In genomic region chr22:20111689-20112622, GRCh38 we compare ENCODE assay signal across 1 cellular context.
TF ChIP-seq lines count a peak whose summit lies in the region.

No MANE protein-coding gene starts in this region.

TF ChIP-seq in K562, 482 proteins besides CTCF, POLR2A, EP300 and RAD21 (continues in another document):
- TF ChIP-seq XRCC3 (IDR thresholded peaks at IDR 0.05) = no peak
- no peak for TF ChIP-seq TCF3 (CRISPR knock-in tag; IDR thresholded peaks at IDR 0.05)
- TF ChIP-seq, protein P1, sequence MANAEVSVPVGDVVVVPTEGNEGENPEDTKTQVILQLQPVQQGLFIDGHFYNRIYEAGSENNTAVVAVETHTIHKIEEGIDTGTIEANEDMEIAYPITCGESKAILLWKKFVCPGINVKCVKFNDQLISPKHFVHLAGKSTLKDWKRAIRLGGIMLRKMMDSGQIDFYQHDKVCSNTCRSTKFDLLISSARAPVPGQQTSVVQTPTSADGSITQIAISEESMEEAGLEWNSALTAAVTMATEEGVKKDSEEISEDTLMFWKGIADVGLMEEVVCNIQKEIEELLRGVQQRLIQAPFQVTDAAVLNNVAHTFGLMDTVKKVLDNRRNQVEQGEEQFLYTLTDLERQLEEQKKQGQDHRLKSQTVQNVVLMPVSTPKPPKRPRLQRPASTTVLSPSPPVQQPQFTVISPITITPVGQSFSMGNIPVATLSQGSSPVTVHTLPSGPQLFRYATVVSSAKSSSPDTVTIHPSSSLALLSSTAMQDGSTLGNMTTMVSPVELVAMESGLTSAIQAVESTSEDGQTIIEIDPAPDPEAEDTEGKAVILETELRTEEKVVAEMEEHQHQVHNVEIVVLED (CRISPR knock-in tag; IDR thresholded peaks at IDR 0.05) = peak; percentile 47; the same call in 1 of the 2 replicates
- TF ChIP-seq TBL1XR1 (IDR thresholded peaks at IDR 0.05; ENCODE audit: low read length in 2 of 2) = no peak; a peak in 1 of 4 replicates
- no peak for TF ChIP-seq ZFX (CRISPR knock-in tag; IDR thresholded peaks at IDR 0.05)
- TF ChIP-seq WHSC1 (IDR thresholded peaks at IDR 0.05; ENCODE audit: low read length) = peak; percentile 42
- TF ChIP-seq, protein P2, sequence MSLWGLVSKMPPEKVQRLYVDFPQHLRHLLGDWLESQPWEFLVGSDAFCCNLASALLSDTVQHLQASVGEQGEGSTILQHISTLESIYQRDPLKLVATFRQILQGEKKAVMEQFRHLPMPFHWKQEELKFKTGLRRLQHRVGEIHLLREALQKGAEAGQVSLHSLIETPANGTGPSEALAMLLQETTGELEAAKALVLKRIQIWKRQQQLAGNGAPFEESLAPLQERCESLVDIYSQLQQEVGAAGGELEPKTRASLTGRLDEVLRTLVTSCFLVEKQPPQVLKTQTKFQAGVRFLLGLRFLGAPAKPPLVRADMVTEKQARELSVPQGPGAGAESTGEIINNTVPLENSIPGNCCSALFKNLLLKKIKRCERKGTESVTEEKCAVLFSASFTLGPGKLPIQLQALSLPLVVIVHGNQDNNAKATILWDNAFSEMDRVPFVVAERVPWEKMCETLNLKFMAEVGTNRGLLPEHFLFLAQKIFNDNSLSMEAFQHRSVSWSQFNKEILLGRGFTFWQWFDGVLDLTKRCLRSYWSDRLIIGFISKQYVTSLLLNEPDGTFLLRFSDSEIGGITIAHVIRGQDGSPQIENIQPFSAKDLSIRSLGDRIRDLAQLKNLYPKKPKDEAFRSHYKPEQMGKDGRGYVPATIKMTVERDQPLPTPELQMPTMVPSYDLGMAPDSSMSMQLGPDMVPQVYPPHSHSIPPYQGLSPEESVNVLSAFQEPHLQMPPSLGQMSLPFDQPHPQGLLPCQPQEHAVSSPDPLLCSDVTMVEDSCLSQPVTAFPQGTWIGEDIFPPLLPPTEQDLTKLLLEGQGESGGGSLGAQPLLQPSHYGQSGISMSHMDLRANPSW (CRISPR knock-in tag; IDR thresholded peaks at IDR 0.05) = 0 out of 2 replicates have a peak, but pooled peaks have one; percentile 40
- peak; percentile 6; the same call in 1 of the 2 replicates for TF ChIP-seq ZFPM2 (CRISPR knock-in tag; IDR thresholded peaks at IDR 0.05)
- TF ChIP-seq, protein P3, sequence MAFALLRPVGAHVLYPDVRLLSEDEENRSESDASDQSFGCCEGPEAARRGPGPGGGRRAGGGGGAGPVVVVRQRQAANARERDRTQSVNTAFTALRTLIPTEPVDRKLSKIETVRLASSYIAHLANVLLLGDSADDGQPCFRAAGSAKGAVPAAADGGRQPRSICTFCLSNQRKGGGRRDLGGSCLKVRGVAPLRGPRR (CRISPR knock-in tag; IDR thresholded peaks at IDR 0.05) = 0 out of 2 replicates have a peak, but pooled peaks have one; percentile 34
- TF ChIP-seq ZNF436 (CRISPR knock-in tag; IDR thresholded peaks at IDR 0.05) = peak; percentile 51
- TF ChIP-seq, protein P4, sequence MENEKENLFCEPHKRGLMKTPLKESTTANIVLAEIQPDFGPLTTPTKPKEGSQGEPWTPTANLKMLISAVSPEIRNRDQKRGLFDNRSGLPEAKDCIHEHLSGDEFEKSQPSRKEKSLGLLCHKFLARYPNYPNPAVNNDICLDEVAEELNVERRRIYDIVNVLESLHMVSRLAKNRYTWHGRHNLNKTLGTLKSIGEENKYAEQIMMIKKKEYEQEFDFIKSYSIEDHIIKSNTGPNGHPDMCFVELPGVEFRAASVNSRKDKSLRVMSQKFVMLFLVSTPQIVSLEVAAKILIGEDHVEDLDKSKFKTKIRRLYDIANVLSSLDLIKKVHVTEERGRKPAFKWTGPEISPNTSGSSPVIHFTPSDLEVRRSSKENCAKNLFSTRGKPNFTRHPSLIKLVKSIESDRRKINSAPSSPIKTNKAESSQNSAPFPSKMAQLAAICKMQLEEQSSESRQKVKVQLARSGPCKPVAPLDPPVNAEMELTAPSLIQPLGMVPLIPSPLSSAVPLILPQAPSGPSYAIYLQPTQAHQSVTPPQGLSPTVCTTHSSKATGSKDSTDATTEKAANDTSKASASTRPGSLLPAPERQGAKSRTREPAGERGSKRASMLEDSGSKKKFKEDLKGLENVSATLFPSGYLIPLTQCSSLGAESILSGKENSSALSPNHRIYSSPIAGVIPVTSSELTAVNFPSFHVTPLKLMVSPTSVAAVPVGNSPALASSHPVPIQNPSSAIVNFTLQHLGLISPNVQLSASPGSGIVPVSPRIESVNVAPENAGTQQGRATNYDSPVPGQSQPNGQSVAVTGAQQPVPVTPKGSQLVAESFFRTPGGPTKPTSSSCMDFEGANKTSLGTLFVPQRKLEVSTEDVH (IDR thresholded peaks at IDR 0.05; ENCODE audit: low read depth, partially characterized antibody) = no peak
- TF ChIP-seq TAF15 (IDR thresholded peaks at IDR 0.05; ENCODE audit: low read depth, low read length) = peak; percentile 87; the same call in 1 of the 2 replicates
- no peak for TF ChIP-seq PTRF (tag; IDR thresholded peaks at IDR 0.05)
- peak; percentile 58; the same call in 1 of the 2 replicates for TF ChIP-seq ZNF174 (CRISPR knock-in tag; IDR thresholded peaks at IDR 0.05)
- peak; percentile 72 for TF ChIP-seq THAP12 (CRISPR knock-in tag; IDR thresholded peaks at IDR 0.05)
- peak; percentile 50; the same call in 1 of the 2 replicates for TF ChIP-seq ZNF695 (CRISPR knock-in tag; IDR thresholded peaks at IDR 0.05)
- TF ChIP-seq ZNF277 (CRISPR knock-in tag; IDR thresholded peaks at IDR 0.05; ENCODE audit: borderline replicate concordance) = peak; percentile 74; the same call in 1 of the 2 replicates
- no peak for TF ChIP-seq CREBBP (IDR thresholded peaks at IDR 0.05; ENCODE audit: low read depth, low read length)
- TF ChIP-seq KDM4B (IDR thresholded peaks at IDR 0.05; ENCODE audit: borderline replicate concordance in 2 of 2, low read depth in 1 of 2) = no peak
- TF ChIP-seq, protein P5, sequence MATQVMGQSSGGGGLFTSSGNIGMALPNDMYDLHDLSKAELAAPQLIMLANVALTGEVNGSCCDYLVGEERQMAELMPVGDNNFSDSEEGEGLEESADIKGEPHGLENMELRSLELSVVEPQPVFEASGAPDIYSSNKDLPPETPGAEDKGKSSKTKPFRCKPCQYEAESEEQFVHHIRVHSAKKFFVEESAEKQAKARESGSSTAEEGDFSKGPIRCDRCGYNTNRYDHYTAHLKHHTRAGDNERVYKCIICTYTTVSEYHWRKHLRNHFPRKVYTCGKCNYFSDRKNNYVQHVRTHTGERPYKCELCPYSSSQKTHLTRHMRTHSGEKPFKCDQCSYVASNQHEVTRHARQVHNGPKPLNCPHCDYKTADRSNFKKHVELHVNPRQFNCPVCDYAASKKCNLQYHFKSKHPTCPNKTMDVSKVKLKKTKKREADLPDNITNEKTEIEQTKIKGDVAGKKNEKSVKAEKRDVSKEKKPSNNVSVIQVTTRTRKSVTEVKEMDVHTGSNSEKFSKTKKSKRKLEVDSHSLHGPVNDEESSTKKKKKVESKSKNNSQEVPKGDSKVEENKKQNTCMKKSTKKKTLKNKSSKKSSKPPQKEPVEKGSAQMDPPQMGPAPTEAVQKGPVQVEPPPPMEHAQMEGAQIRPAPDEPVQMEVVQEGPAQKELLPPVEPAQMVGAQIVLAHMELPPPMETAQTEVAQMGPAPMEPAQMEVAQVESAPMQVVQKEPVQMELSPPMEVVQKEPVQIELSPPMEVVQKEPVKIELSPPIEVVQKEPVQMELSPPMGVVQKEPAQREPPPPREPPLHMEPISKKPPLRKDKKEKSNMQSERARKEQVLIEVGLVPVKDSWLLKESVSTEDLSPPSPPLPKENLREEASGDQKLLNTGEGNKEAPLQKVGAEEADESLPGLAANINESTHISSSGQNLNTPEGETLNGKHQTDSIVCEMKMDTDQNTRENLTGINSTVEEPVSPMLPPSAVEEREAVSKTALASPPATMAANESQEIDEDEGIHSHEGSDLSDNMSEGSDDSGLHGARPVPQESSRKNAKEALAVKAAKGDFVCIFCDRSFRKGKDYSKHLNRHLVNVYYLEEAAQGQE (CRISPR knock-in tag; IDR thresholded peaks at IDR 0.05; ENCODE audit: low read depth) = no peak; the same call in 1 of the 2 replicates
- 0 out of 2 replicates have a peak, but pooled peaks have one; percentile 4 for TF ChIP-seq TFE3 (CRISPR knock-in tag; IDR thresholded peaks at IDR 0.05)
- peak; percentile 68 for TF ChIP-seq BCL6 (CRISPR knock-in tag; IDR thresholded peaks at IDR 0.05)
- TF ChIP-seq MAZ (CRISPR knock-in tag; conservative IDR thresholded peaks at IDR 0.05 in 1 of 2, IDR thresholded peaks at IDR 0.05 in 1 of 2) = 0 out of 4 replicates have a peak, but pooled peaks of 1 of the 2 experiments have one; percentile 28
- TF ChIP-seq TSHZ1 (CRISPR knock-in tag; IDR thresholded peaks at IDR 0.05) = peak; percentile 43; the same call in 1 of the 2 replicates
- TF ChIP-seq MYBL2 (IDR thresholded peaks at IDR 0.05; ENCODE audit: low read depth) = no peak
- TF ChIP-seq MYBL2 (CRISPR knock-in tag; IDR thresholded peaks at IDR 0.05; ENCODE audit: borderline replicate concordance) = no peak
- TF ChIP-seq RHOXF2B (CRISPR knock-in tag; conservative IDR thresholded peaks at IDR 0.05) = peak; percentile 17; the same call in 1 of the 2 replicates
- TF ChIP-seq NFIC (IDR thresholded peaks at IDR 0.05) = no peak
- peak; percentile 91 for TF ChIP-seq NR2F6 (CRISPR knock-in tag; IDR thresholded peaks at IDR 0.05)
- TF ChIP-seq ZNF311 (CRISPR knock-in tag; IDR thresholded peaks at IDR 0.05) = 0 out of 2 replicates have a peak, but pooled peaks have one; percentile 13
- peak in 1 of 2 experiments; percentile 47; a peak in 1 of 4 replicates for TF ChIP-seq SRF (CRISPR knock-in tag; IDR thresholded peaks at IDR 0.05)
- no peak for TF ChIP-seq KLF16 (IDR thresholded peaks at IDR 0.05)
- TF ChIP-seq RBM34 (IDR thresholded peaks at IDR 0.05; ENCODE audit: borderline replicate concordance, insufficient read depth, low read length) = no peak
- TF ChIP-seq ZNF586 (CRISPR knock-in tag; conservative IDR thresholded peaks at IDR 0.05) = peak; percentile 87
- TF ChIP-seq, protein P6, sequence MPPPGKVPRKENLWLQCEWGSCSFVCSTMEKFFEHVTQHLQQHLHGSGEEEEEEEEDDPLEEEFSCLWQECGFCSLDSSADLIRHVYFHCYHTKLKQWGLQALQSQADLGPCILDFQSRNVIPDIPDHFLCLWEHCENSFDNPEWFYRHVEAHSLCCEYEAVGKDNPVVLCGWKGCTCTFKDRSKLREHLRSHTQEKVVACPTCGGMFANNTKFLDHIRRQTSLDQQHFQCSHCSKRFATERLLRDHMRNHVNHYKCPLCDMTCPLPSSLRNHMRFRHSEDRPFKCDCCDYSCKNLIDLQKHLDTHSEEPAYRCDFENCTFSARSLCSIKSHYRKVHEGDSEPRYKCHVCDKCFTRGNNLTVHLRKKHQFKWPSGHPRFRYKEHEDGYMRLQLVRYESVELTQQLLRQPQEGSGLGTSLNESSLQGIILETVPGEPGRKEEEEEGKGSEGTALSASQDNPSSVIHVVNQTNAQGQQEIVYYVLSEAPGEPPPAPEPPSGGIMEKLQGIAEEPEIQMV (tag; conservative IDR thresholded peaks at IDR 0.05; ENCODE audit: low read depth) = no peak
- TF ChIP-seq ZNF57 (CRISPR knock-in tag; IDR thresholded peaks at IDR 0.05) = peak; percentile 80
- TF ChIP-seq ZNF23 (CRISPR knock-in tag; IDR thresholded peaks at IDR 0.05) = peak; percentile 76; the same call in 1 of the 2 replicates
